In genomic region chr11:95849087-95849825, GRCh38 we compare ENCODE assay signal across 8 cellular contexts. TPM values are rescaled to one million over a fixed set of nuclear protein-coding genes. Genes with fewer than 3 reads are reported as not detected.
A peak's percentile ranks its signal among the peaks of the same experiment; 100 is the strongest.
DNase-seq lines count a peak whose midpoint lies in the region; ATAC-seq and TF ChIP-seq lines count a peak whose summit lies in the region.

No MANE protein-coding gene starts in this region.

- no peak overlapping the region for H3K9ac ChIP-seq in H9 (ENCODE audit: extremely low read depth, insufficient read length, low read length)

- peak; percentile 55 for ATAC-seq in activated T-helper 17 cell treated with anti-CD3 and anti-CD28 coated beads, Interleukin-2, amount 50 U/mL, for 72 hours (replicated peaks)
- ATAC-seq in Right ventricle myocardium superior (ENCODE audit: poor library complexity), result peak; percentile 83

- WGBS in H9 (ENCODE audit: extremely low coverage, insufficient read length, low lambda C conversion rate), result no CpG with 5 or more reads among the region's 6 CpGs

- no peaks in the 10 kb centered on the region for H3K27me3 Mint-ChIP-seq in H9 (ENCODE audit: low read depth)
- no peaks in the 10 kb centered on the region for H3K27me3 Mint-ChIP-seq in activated T-helper 17 cell treated with anti-CD3 and anti-CD28 coated beads, Interleukin-2, amount 50 U/mL, for 72 hours

- H3K14ac ChIP-seq in H9 (ENCODE audit: insufficient read depth, low read length), result no peak overlapping the region

- no peak overlapping the region for H3K23ac ChIP-seq in H9 (ENCODE audit: insufficient read length, low read depth, low read length)

- no peak overlapping the region for H4K91ac ChIP-seq in H9 (ENCODE audit: insufficient read length, low read depth, low read length)

- H4K20me1 ChIP-seq in H9 (ENCODE audit: control insufficient read depth, insufficient read depth, insufficient read length), result no peaks in the 10 kb centered on the region

- no peak overlapping the region for H2BK12ac ChIP-seq in H9 (ENCODE audit: insufficient read length, low read depth, low read length)

- H3K9me3 Mint-ChIP-seq in H9, result no peaks in the 10 kb centered on the region
- H3K9me3 Mint-ChIP-seq in activated T-helper 17 cell treated with anti-CD3 and anti-CD28 coated beads, Interleukin-2, amount 50 U/mL, for 72 hours, result no peaks in the 10 kb centered on the region

- intact Hi-C loops in Right ventricle myocardium superior (cut with DNase I), result no loop called here

- no peak overlapping the region for H3K4me2 ChIP-seq in H9 (ENCODE audit: insufficient read depth, insufficient read length, low read length)

- H2BK5ac ChIP-seq in H9 (ENCODE audit: insufficient read length, low read length), result no peak overlapping the region

- H3K4me1 Mint-ChIP-seq in H9, result peaks cover 0 to 4% of the 10 kb centered on the region in 2 experiments; a peak in 3 of 4 replicates
- no peaks in the 10 kb centered on the region for H3K4me1 Mint-ChIP-seq in activated T-helper 17 cell treated with anti-CD3 and anti-CD28 coated beads, Interleukin-2, amount 50 U/mL, for 72 hours

- DNase-seq in NCI-H1105 treated with DMSO at 0.1 percent for 48 hours (lab: John Stamatoyannopoulos, UW) (peak; percentile 34), NCI-H1105 (lab: John Stamatoyannopoulos, UW) (no peak), H9 (peak; percentile 35), NCI-H446 treated with DMSO at 0.1 percent for 48 hours (lab: John Stamatoyannopoulos, UW) (peak; percentile 80), Right ventricle myocardium superior (peak; percentile 41), putamen (ENCODE audit: low spot score) (peak; percentile 49)
- DNase-seq in effector CD8-positive, alpha-beta T cell (lab: John Stamatoyannopoulos, UW), result no peak

- H3K79me1 ChIP-seq in H9 (ENCODE audit: insufficient read depth, low read depth, low read length, poor library complexity, severe bottlenecking), result no peaks in the 10 kb centered on the region

- H3K79me2 ChIP-seq in H9 (ENCODE audit: insufficient read depth, low read length), result no peaks in the 10 kb centered on the region

- H3K4me1 ChIP-seq in H9 (ENCODE audit: insufficient read depth, low read length), result no peaks in the 10 kb centered on the region

- H3T11ph ChIP-seq in H9 (ENCODE audit: low read length), result no peak overlapping the region

- no peak overlapping the region for H3K18ac ChIP-seq in H9 (ENCODE audit: insufficient read length, low read depth, low read length)

- no peak overlapping the region for H2BK20ac ChIP-seq in H9 (ENCODE audit: low read depth, low read length, poor library complexity, severe bottlenecking)

- H3K4ac ChIP-seq in H9 (ENCODE audit: low read depth, low read length), result no peak overlapping the region

- H4K5ac ChIP-seq in H9 (ENCODE audit: insufficient read length, low read depth, low read length), result no peak overlapping the region

- H3K9me3 ChIP-seq in H9 (ENCODE audit: control insufficient read depth, low read depth, low read length), result no peaks in the 10 kb centered on the region

- H3K4me3 Mint-ChIP-seq in H9, result no peak overlapping the region
- H3K4me3 Mint-ChIP-seq in activated T-helper 17 cell treated with anti-CD3 and anti-CD28 coated beads, Interleukin-2, amount 50 U/mL, for 72 hours, result no peak overlapping the region

- TF ChIP-seq CTCF in H9 (conservative IDR thresholded peaks at IDR 0.05), result peak; percentile 67

- H3K27ac ChIP-seq in H9 (ENCODE audit: insufficient read length, low read depth, low read length), result no peak overlapping the region

- H3K27me3 ChIP-seq in H9 (ENCODE audit: insufficient read depth, low read length), result no peaks in the 10 kb centered on the region

- no peak overlapping the region for H4K8ac ChIP-seq in H9 (replicated peaks; ENCODE audit: insufficient read length, low read depth, low read length)

- H2AFZ ChIP-seq in H9 (ENCODE audit: low read length), result no peak overlapping the region

- no peak overlapping the region for H2AK5ac ChIP-seq in H9 (ENCODE audit: insufficient read length, low read length)

- H3K27ac Mint-ChIP-seq in H9, result no peak overlapping the region
- no peak overlapping the region for H3K27ac Mint-ChIP-seq in activated T-helper 17 cell treated with anti-CD3 and anti-CD28 coated beads, Interleukin-2, amount 50 U/mL, for 72 hours

- H2BK120ac ChIP-seq in H9 (ENCODE audit: low read depth, low read length, poor library complexity, severe bottlenecking), result no peak overlapping the region

- no peaks in the 10 kb centered on the region for H3K23me2 ChIP-seq in H9 (ENCODE audit: insufficient read length, low read depth, low read length, poor library complexity, severe bottlenecking)

- H3K56ac ChIP-seq in H9 (ENCODE audit: insufficient read length, low read depth, low read length), result no peak overlapping the region

- H2BK15ac ChIP-seq in H9 (ENCODE audit: low read depth, low read length), result no peak overlapping the region

- H3K36me3 Mint-ChIP-seq in H9 (ENCODE audit: insufficient read depth in 1 of 3, low read depth in 3 of 3), result peaks cover 0 to 21% (median 19%) of the 10 kb centered on the region in 3 experiments; a peak in 6 of 7 replicates
- peaks cover 42% of the 10 kb centered on the region for H3K36me3 Mint-ChIP-seq in activated T-helper 17 cell treated with anti-CD3 and anti-CD28 coated beads, Interleukin-2, amount 50 U/mL, for 72 hours (ENCODE audit: low read depth)

RNA-seq across cellular contexts. Expression of gene CEP57, which starts 59.0 kb away (rescaled TPM):
- 55.8 and 58.0 TPM in 2 replicates for total RNA-seq in H9 (2021)
- 100 to 1,000 TPM in 1 of 2 donors, 10 to 100 TPM in 1; 79.9 to 159 TPM for total RNA-seq in activated T-helper 17 cell treated with anti-CD3 and anti-CD28 coated beads, Interleukin-2, amount 50 U/mL, for 72 hours
- 19.2 TPM for total RNA-seq in Right ventricle myocardium superior

RNA-seq across cellular contexts. Expression of gene FAM76B, which starts 59.7 kb away (rescaled TPM):
- total RNA-seq in H9 (2021), result 31.5 and 34.1 TPM in 2 replicates
- total RNA-seq in activated T-helper 17 cell treated with anti-CD3 and anti-CD28 coated beads, Interleukin-2, amount 50 U/mL, for 72 hours, result 10 to 100 TPM; 38.3 to 50.7 TPM
- 4.7 TPM for total RNA-seq in Right ventricle myocardium superior

Comparison
In these comparisons a context has a peak if more than half of its experiments do, and no peak if none do; other contexts are left out.
1. DNase-seq: peak in NCI-H1105 treated with DMSO at 0.1 percent for 48 hours (single experiment), H9 (single experiment), NCI-H446 treated with DMSO at 0.1 percent for 48 hours (single experiment), Right ventricle myocardium superior (single experiment) and putamen (single experiment); none in NCI-H1105 (single experiment) and effector CD8-positive, alpha-beta T cell (single experiment).